21 cellular contexts compared by ENCODE assay signal in the genomic region with DNA sequence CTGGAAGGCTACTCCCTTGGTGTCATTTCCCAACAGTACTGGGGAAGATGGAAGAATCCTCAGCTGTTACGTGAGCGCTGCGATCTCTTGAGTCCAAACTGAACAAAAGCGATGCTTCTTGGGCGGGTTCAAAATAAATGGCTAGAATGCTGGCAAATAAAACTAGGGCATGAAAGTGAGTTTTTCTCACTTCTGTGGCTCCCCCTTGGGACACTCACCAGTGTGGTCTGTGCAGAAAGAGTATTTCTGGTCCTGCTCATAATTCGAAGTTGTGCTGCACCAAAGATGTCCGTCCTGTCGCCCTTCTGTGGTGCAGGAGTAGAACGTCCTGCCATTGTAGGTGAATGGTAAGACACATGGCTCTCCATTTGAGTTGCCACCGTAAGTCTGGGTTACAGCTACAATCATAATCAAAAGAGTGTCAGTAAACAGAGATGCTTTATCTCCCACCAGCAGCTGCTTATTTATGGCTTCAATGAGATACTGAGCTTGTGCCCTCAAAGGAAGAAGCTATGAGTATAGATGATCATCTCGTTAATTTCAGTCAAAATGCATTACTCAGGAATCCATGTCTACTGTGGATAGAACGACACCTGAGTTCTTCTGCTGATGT. TPM values are rescaled to one million over a fixed set of nuclear protein-coding genes. Genes with fewer than 3 reads are reported as not detected.
DNase-seq lines count a peak whose midpoint lies in the region; ATAC-seq and TF ChIP-seq lines count a peak whose summit lies in the region.
"Had no signal": no experiment of that assay in that cellular context is flagged by ENCODE, and none has a peak within 500 bp of the region (broad histone marks: within the 10 kb centered on the region; RNA-seq: fewer than 3 reads in every experiment).

No MANE protein-coding gene starts in this region.

- DNase-seq in EH (ENCODE audit: low read depth) (peak; percentile 27), astrocyte of the hippocampus (ENCODE audit: low read depth, low spot score) (peak; percentile 38), fibroblast of mammary gland (ENCODE audit: low read depth) (peak; percentile 56), progenitor cell of endocrine pancreas (ENCODE audit: low spot score, unreplicated experiment) (no peak), GM10266 (ENCODE audit: extremely low spot score) (no peak), NCI-H510A treated with DMSO at 0.1 percent for 48 hours (lab: John Stamatoyannopoulos, UW) (no peak)
- DNase-seq: activated CD4-positive, alpha-beta T cell treated with anti-CD3 and anti-CD28 coated beads for 1 hour; activated CD8-positive, alpha-beta T cell treated with anti-CD3 and anti-CD28 coated beads for 36 hours; activated naive CD8-positive, alpha-beta T cell treated with anti-CD3 and anti-CD28 coated beads, Interleukin-2, amount 10 ng/mL, durations not matched to agents 7 days and 5 days; CD4-positive, CD25-positive, alpha-beta regulatory T cell; left colon; NCI-H524 treated with DMSO at 0.1 percent for 48 hours; SJCRH30; stimulated activated CD4-positive, alpha-beta T cell treated with anti-CD3 and anti-CD28 coated beads, Interleukin-15, amount 100 ng/mL, for 24 hours; stimulated activated naive CD8-positive, alpha-beta T cell treated with anti-CD3 and anti-CD28 coated beads, Interleukin-15, amount 100 ng/mL, for 72 hours had no signal

- peaks cover 66% of the 10 kb centered on the region for H3K36me3 Mint-ChIP-seq in progenitor cell of endocrine pancreas (ENCODE audit: insufficient read depth)
- H3K36me3 Mint-ChIP-seq: activated naive CD8-positive, alpha-beta T cell treated with anti-CD3 and anti-CD28 coated beads, Interleukin-2, amount 10 ng/mL, durations not matched to agents 7 days and 5 days; CD4-positive, CD25-positive, alpha-beta regulatory T cell; memory B cell had no signal

- no peak overlapping the region for H3K4me3 Mint-ChIP-seq in progenitor cell of endocrine pancreas (ENCODE audit: low read depth)
- H3K4me3 Mint-ChIP-seq: activated CD8-positive, alpha-beta T cell treated with anti-CD3 and anti-CD28 coated beads for 36 hours; activated naive CD8-positive, alpha-beta T cell treated with anti-CD3 and anti-CD28 coated beads, Interleukin-2, amount 10 ng/mL, durations not matched to agents 7 days and 5 days; CD4-positive, CD25-positive, alpha-beta regulatory T cell; dendritic cell treated with granulocyte-macrophage colony-stimulating factor and Interleukin-4, amounts not matched to agents 40 ng/mL and 50 ng/mL, for 4 days; memory B cell; stimulated activated naive CD8-positive, alpha-beta T cell treated with anti-CD3 and anti-CD28 coated beads, Interleukin-15, amount 100 ng/mL, for 72 hours had no signal

- no peaks in the 10 kb centered on the region for H3K9me3 Mint-ChIP-seq in progenitor cell of endocrine pancreas (ENCODE audit: low read depth)
- H3K9me3 Mint-ChIP-seq: activated CD8-positive, alpha-beta T cell treated with anti-CD3 and anti-CD28 coated beads for 36 hours; activated naive CD8-positive, alpha-beta T cell treated with anti-CD3 and anti-CD28 coated beads, Interleukin-2, amount 10 ng/mL, durations not matched to agents 7 days and 5 days; dendritic cell treated with granulocyte-macrophage colony-stimulating factor and Interleukin-4, amounts not matched to agents 40 ng/mL and 50 ng/mL, for 4 days; memory B cell; stimulated activated naive CD8-positive, alpha-beta T cell treated with anti-CD3 and anti-CD28 coated beads, Interleukin-15, amount 100 ng/mL, for 72 hours had no signal

- H3K4me3 ChIP-seq in fibroblast of mammary gland (ENCODE audit: control insufficient read depth, low read depth, low read length): peak overlapping the region; percentile 18
- H3K4me3 ChIP-seq: right atrium auricular region, SJCRH30, tibial nerve had no signal

- no peak for ATAC-seq in HG03342 (IDR thresholded peaks at IDR 0.05; ENCODE audit: unreplicated experiment)
- ATAC-seq in GM19463 (IDR thresholded peaks at IDR 0.05; ENCODE audit: unreplicated experiment): no peak
- ATAC-seq: activated CD8-positive, alpha-beta T cell treated with anti-CD3 and anti-CD28 coated beads for 36 hours; left colon; stimulated activated naive CD8-positive, alpha-beta T cell treated with anti-CD3 and anti-CD28 coated beads, Interleukin-15, amount 100 ng/mL, for 72 hours had no signal

- no peaks in the 10 kb centered on the region for H3K27me3 Mint-ChIP-seq in progenitor cell of endocrine pancreas

- peaks cover 57% of the 10 kb centered on the region for H3K4me1 Mint-ChIP-seq in progenitor cell of endocrine pancreas (ENCODE audit: low read depth)
- H3K4me1 Mint-ChIP-seq: CD4-positive, CD25-positive, alpha-beta regulatory T cell; stimulated activated naive CD8-positive, alpha-beta T cell treated with anti-CD3 and anti-CD28 coated beads, Interleukin-15, amount 100 ng/mL, for 72 hours had no signal

- H3K27ac Mint-ChIP-seq in progenitor cell of endocrine pancreas: peak overlapping the region; percentile 57
- H3K27ac Mint-ChIP-seq: activated CD8-positive, alpha-beta T cell treated with anti-CD3 and anti-CD28 coated beads for 36 hours; activated naive CD8-positive, alpha-beta T cell treated with anti-CD3 and anti-CD28 coated beads, Interleukin-2, amount 10 ng/mL, durations not matched to agents 7 days and 5 days; CD4-positive, CD25-positive, alpha-beta regulatory T cell; dendritic cell treated with granulocyte-macrophage colony-stimulating factor and Interleukin-4, amounts not matched to agents 40 ng/mL and 50 ng/mL, for 4 days; memory B cell; stimulated activated naive CD8-positive, alpha-beta T cell treated with anti-CD3 and anti-CD28 coated beads, Interleukin-15, amount 100 ng/mL, for 72 hours had no signal

- TF ChIP-seq CTCF in fibroblast of mammary gland (conservative IDR thresholded peaks at IDR 0.05; ENCODE audit: control insufficient read depth, insufficient read depth, low read depth, low read length) (no peak), progenitor cell of endocrine pancreas (IDR thresholded peaks at IDR 0.05; ENCODE audit: unreplicated experiment) (no peak), GM10266 (IDR thresholded peaks at IDR 0.05; ENCODE audit: control insufficient read depth, insufficient read depth, low read depth, missing control alignments) (no peak)

RNA-seq across cellular contexts. Expression of a gene that starts 11.8 kb away (rescaled TPM):
- 2,640 and 2,744 TPM in 2 replicates for total RNA-seq in progenitor cell of endocrine pancreas

Comparison
In these comparisons a context has a peak if more than half of its experiments do, and no peak if none do; other contexts are left out.
1. DNase-seq: peak in EH (single experiment), astrocyte of the hippocampus (single experiment) and fibroblast of mammary gland (single experiment); none in progenitor cell of endocrine pancreas (single experiment), GM10266 (single experiment) and NCI-H510A treated with DMSO at 0.1 percent for 48 hours (single experiment).